Comparison of ENCODE assay signal across 1 cellular context in the genomic region with DNA sequence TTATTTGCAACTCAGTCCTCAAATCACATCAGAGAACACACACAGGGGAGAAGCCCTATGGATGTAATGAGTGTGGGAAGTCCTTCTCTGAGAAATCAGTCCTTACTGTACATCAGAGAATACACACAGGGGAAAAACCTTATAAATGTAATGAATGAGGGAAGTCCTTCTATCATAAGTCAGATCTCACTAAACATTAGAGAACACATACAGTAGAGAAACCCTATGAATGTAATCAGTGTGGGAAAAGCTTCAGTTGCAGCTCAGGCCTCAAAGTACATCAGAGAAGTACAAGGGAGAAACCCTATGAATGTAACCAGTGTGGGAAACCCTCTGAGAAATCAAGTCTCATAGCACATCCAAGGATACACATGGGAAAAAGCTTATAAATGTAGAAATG.
A peak's percentile ranks its signal among the peaks of the same experiment; 100 is the strongest.
TF ChIP-seq lines count a peak whose summit lies in the region.

No MANE protein-coding gene starts in this region.

TF ChIP-seq in K562, 482 proteins besides CTCF, POLR2A, EP300 and RAD21:
- TF ChIP-seq, protein P1, sequence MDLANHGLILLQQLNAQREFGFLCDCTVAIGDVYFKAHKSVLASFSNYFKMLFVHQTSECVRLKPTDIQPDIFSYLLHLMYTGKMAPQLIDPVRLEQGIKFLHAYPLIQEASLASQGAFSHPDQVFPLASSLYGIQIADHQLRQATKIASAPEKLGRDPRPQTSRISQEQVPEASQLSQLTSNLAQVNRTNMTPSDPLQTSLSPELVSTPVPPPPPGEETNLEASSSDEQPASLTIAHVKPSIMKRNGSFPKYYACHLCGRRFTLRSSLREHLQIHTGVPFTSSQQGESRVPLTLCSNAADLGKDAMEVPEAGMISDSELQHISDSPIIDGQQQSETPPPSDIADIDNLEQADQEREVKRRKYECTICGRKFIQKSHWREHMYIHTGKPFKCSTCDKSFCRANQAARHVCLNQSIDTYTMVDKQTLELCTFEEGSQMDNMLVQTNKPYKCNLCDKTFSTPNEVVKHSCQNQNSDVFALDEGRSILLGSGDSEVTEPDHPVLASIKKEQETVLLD (IDR thresholded peaks at IDR 0.05): no peak
- TF ChIP-seq TRIM28 (IDR thresholded peaks at IDR 0.05): peak; percentile 39; the same call in 1 of the 2 replicates
- TF ChIP-seq ZNF75A (CRISPR knock-in tag; IDR thresholded peaks at IDR 0.05): peak; percentile 75
